In the genomic region with DNA sequence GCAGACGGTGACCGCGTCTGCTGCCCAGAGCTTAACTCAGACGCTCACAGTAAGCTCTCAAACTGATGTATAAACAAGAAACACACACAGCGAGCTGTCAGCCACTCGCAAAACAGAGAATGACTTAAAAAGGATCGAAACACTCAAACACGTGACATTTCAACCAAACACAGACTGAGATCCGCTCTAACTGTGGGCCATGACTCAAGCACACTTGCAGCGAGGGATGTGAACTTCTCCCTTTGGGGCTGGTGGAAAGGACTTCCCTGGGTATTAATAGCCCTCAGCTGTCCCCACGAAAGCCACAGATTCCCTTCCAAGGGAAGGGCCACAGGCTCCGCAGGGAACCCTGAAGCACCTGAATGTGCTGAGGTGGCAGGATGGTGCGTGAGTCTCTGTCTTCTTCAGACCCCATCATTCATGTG, we compare ENCODE assay signal across 9 cellular contexts. TPM values are rescaled to one million over a fixed set of nuclear protein-coding genes. Genes with fewer than 3 reads are reported as not detected.
DNase-seq lines count a peak whose midpoint lies in the region; ATAC-seq and TF ChIP-seq lines count a peak whose summit lies in the region.
"Had no signal": no experiment of that assay in that cellular context is flagged by ENCODE, and none has a peak within 500 bp of the region (broad histone marks: within the 10 kb centered on the region; RNA-seq: fewer than 3 reads in every experiment).

No MANE protein-coding gene starts in this region.

- peak overlapping the region; percentile 56 for H3K27ac ChIP-seq in CD4-positive, alpha-beta memory T cell (ENCODE audit: low read depth, low read length)
- H3K27ac ChIP-seq in Peyer's patch, result peak overlapping the region; percentile 52 to 72 (median 62)

- no peaks in the 10 kb centered on the region for H3K27me3 ChIP-seq in CD4-positive, alpha-beta memory T cell (ENCODE audit: insufficient read depth, low read length)
- no peaks in the 10 kb centered on the region for H3K27me3 ChIP-seq in Peyer's patch
- H3K27me3 ChIP-seq: upper lobe of left lung had no signal

- DNase-seq in CD4-positive, alpha-beta memory T cell, result peak in 4 of 5 donors; percentile 40 to 75 (median 48)
- peak in 1 of 3 donors; percentile 67 for DNase-seq in Peyer's patch
- peak; percentile 52 for DNase-seq in iris pigment epithelial cell (ENCODE audit: low read depth)
- DNase-seq in cortex of kidney (lab: John Stamatoyannopoulos, UW), result no peak
- DNase-seq in SKM-1 (lab: John Stamatoyannopoulos, UW; ENCODE audit: unreplicated experiment), result no peak
- DNase-seq in NCI-H2029 treated with DMSO at 0.1 percent for 48 hours (lab: John Stamatoyannopoulos, UW), result no peak

- H3K4me3 Mint-ChIP-seq in CD4-positive, alpha-beta memory T cell, result peak overlapping the region; percentile 53 to 79 (median 73)

- H3K27ac Mint-ChIP-seq in CD4-positive, alpha-beta memory T cell, result peak overlapping the region; percentile 83 to 96 (median 92)

- no peaks in the 10 kb centered on the region for H3K9me3 Mint-ChIP-seq in CD4-positive, alpha-beta memory T cell

- H3K36me3 Mint-ChIP-seq in CD4-positive, alpha-beta memory T cell, result peaks cover 15 to 43% of the 10 kb centered on the region in 2 donors

- peaks cover 68 to 97% (median 86%) of the 10 kb centered on the region in 4 donors for H3K4me1 Mint-ChIP-seq in CD4-positive, alpha-beta memory T cell

- CTCF ChIA-PET in CD4-positive, alpha-beta memory T cell (lab: Charles Lee; ENCODE audit: partially characterized antibody), result interaction anchor here (1.3 to 2.1 kb wide), 2 partner anchors 11 to 65 kb away, joined by 3 to 9 read pairs; no protein-coding TSS in a partner anchor

- H3K36me3 ChIP-seq in CD4-positive, alpha-beta memory T cell (ENCODE audit: insufficient read depth, low read length), result peaks cover 5% of the 10 kb centered on the region
- H3K36me3 ChIP-seq in Peyer's patch, result no peaks in the 10 kb centered on the region
- H3K36me3 ChIP-seq: upper lobe of left lung had no signal

- no peaks in the 10 kb centered on the region for H3K9me3 ChIP-seq in CD4-positive, alpha-beta memory T cell (ENCODE audit: control insufficient read depth in 1 of 2, low read length in 2 of 2)
- no peaks in the 10 kb centered on the region for H3K9me3 ChIP-seq in Peyer's patch
- H3K9me3 ChIP-seq: upper lobe of left lung had no signal

- POLR2A ChIA-PET in CD4-positive, alpha-beta memory T cell (lab: Charles Lee; ENCODE audit: partially characterized antibody), result interaction anchor here (0.6 to 22.5 kb wide), 11 partner anchors 9 to 160 kb away, joined by 3 to 520 read pairs (median 7); partner anchors contain the start of gene CCDC88C

- ATAC-seq in GM21576 (IDR thresholded peaks at IDR 0.05; ENCODE audit: unreplicated experiment), result peak; percentile 73
- ATAC-seq in HG03045 (IDR thresholded peaks at IDR 0.05; ENCODE audit: unreplicated experiment), result no peak

- peak overlapping the region in 1 of 2 donors; percentile 24 for H3K4me3 ChIP-seq in CD4-positive, alpha-beta memory T cell (ENCODE audit: low read length in 2 of 2)
- no peak overlapping the region for H3K4me3 ChIP-seq in Peyer's patch
- H3K4me3 ChIP-seq: upper lobe of left lung had no signal

- H3K27me3 Mint-ChIP-seq in CD4-positive, alpha-beta memory T cell, result no peaks in the 10 kb centered on the region

- peaks cover 100% of the 10 kb centered on the region for H3K4me1 ChIP-seq in CD4-positive, alpha-beta memory T cell (ENCODE audit: insufficient read depth, low read length)
- H3K4me1 ChIP-seq in Peyer's patch, result peaks cover 3 to 40% (median 21%) of the 10 kb centered on the region in 4 donors

- TF ChIP-seq POLR2A in Peyer's patch (IDR thresholded peaks at IDR 0.05), result no peak

- TF ChIP-seq CTCF in Peyer's patch (IDR thresholded peaks at IDR 0.05), result no peak

- intact Hi-C loops in CD4-positive, alpha-beta memory T cell (cut with micrococcal nuclease), result loop anchor here (2.0 kb wide), 1 partner anchor 14 kb away; no protein-coding TSS in a partner anchor

RNA-seq across cellular contexts. Expression of gene CCDC88C, which starts 29.1 kb away (rescaled TPM):
- total RNA-seq in CD4-positive, alpha-beta memory T cell, result 100 to 1,000 TPM; 272 to 293 TPM
- 10 to 100 TPM; 17.1 to 51.1 TPM for polyA plus RNA-seq in CD4-positive, alpha-beta memory T cell
- 100 to 1,000 TPM in 1 of 4 donors, 10 to 100 TPM in 3; 18.9 to 189 (median 77.2) TPM for total RNA-seq in Peyer's patch

Comparison
In these comparisons a context has a peak if more than half of its experiments do, and no peak if none do; other contexts are left out.
1. DNase-seq: peak in CD4-positive, alpha-beta memory T cell (4 of 5) and iris pigment epithelial cell (single experiment); none in cortex of kidney (single experiment), SKM-1 (single experiment) and NCI-H2029 treated with DMSO at 0.1 percent for 48 hours (single experiment).